ENCODE assay signal across 22 cellular contexts in genomic region chr1:237287876-237288517, GRCh38.
DNase-seq lines count a peak whose midpoint lies in the region; ATAC-seq lines count a peak whose summit lies in the region.
"Had no signal": no experiment of that assay in that cellular context is flagged by ENCODE, and none has a peak within 500 bp of the region (broad histone marks: within the 10 kb centered on the region; RNA-seq: fewer than 3 reads in every experiment).

No MANE protein-coding gene starts in this region.

- CTCF ChIA-PET in activated CD4-positive, alpha-beta memory T cell treated with anti-CD3 and anti-CD28 coated beads, Interleukin-2, amount 10 ng/mL, durations not matched to agents 7 days and 5 days (lab: Charles Lee), result no interaction called here

- H3K9me3 Mint-ChIP-seq in activated CD4-positive, alpha-beta T cell treated with anti-CD3 and anti-CD28 coated beads, Interleukin-2, amount 10 ng/mL, durations not matched to agents 24 days and 14 days, result no peaks in the 10 kb centered on the region
- H3K9me3 Mint-ChIP-seq in activated CD4-positive, alpha-beta memory T cell treated with anti-CD3 and anti-CD28 coated beads, Interleukin-2, amount 10 ng/mL, durations not matched to agents 7 days and 5 days, result no peaks in the 10 kb centered on the region
- H3K9me3 Mint-ChIP-seq: activated CD4-positive, alpha-beta memory T cell treated with anti-CD3 and anti-CD28 coated beads for 36 hours had no signal

- POLR2A ChIA-PET in activated CD4-positive, alpha-beta memory T cell treated with anti-CD3 and anti-CD28 coated beads, Interleukin-2, amount 10 ng/mL, durations not matched to agents 7 days and 5 days (lab: Charles Lee), result no interaction called here

- H3K4me3 Mint-ChIP-seq in activated CD4-positive, alpha-beta T cell treated with anti-CD3 and anti-CD28 coated beads, Interleukin-2, amount 10 ng/mL, durations not matched to agents 24 days and 14 days, result no peak overlapping the region
- H3K4me3 Mint-ChIP-seq in activated CD4-positive, alpha-beta memory T cell treated with anti-CD3 and anti-CD28 coated beads, Interleukin-2, amount 10 ng/mL, durations not matched to agents 7 days and 5 days, result no peak overlapping the region
- H3K4me3 Mint-ChIP-seq: activated CD4-positive, alpha-beta memory T cell treated with anti-CD3 and anti-CD28 coated beads for 36 hours; activated naive CD4-positive, alpha-beta T cell treated with anti-CD3 and anti-CD28 coated beads for 36 hours; stimulated activated memory B cell treated with anti-CD40 and anti-IgM and Interleukin-4, amounts not matched to agents 10 μg/mL and 1 μg/mL and 100 μg/mL, for 72 hours; T-cell had no signal

- ATAC-seq in GM21825 (IDR thresholded peaks at IDR 0.05; ENCODE audit: unreplicated experiment), result no peak
- ATAC-seq: lower lobe of right lung; stimulated activated memory B cell treated with anti-CD40 and anti-IgM and Interleukin-4, amounts not matched to agents 10 μg/mL and 1 μg/mL and 100 μg/mL, for 72 hours; T-cell had no signal

- intact Hi-C loops in activated CD4-positive, alpha-beta T cell treated with anti-CD3 and anti-CD28 coated beads, Interleukin-2, amount 10 ng/mL, durations not matched to agents 24 days and 14 days (cut with micrococcal nuclease), result no loop called here

- H3K27ac Mint-ChIP-seq in activated CD4-positive, alpha-beta T cell treated with anti-CD3 and anti-CD28 coated beads, Interleukin-2, amount 10 ng/mL, durations not matched to agents 24 days and 14 days, result no peak overlapping the region
- H3K27ac Mint-ChIP-seq in activated CD4-positive, alpha-beta memory T cell treated with anti-CD3 and anti-CD28 coated beads, Interleukin-2, amount 10 ng/mL, durations not matched to agents 7 days and 5 days, result no peak overlapping the region
- H3K27ac Mint-ChIP-seq: activated CD4-positive, alpha-beta memory T cell treated with anti-CD3 and anti-CD28 coated beads for 36 hours; activated naive CD4-positive, alpha-beta T cell treated with anti-CD3 and anti-CD28 coated beads for 36 hours; stimulated activated memory B cell treated with anti-CD40 and anti-IgM and Interleukin-4, amounts not matched to agents 10 μg/mL and 1 μg/mL and 100 μg/mL, for 72 hours; T-cell had no signal

- H3K4me1 Mint-ChIP-seq in activated CD4-positive, alpha-beta T cell treated with anti-CD3 and anti-CD28 coated beads, Interleukin-2, amount 10 ng/mL, durations not matched to agents 24 days and 14 days, result no peaks in the 10 kb centered on the region
- H3K4me1 Mint-ChIP-seq in activated CD4-positive, alpha-beta memory T cell treated with anti-CD3 and anti-CD28 coated beads, Interleukin-2, amount 10 ng/mL, durations not matched to agents 7 days and 5 days, result no peaks in the 10 kb centered on the region
- H3K4me1 Mint-ChIP-seq: stimulated activated memory B cell treated with anti-CD40 and anti-IgM and Interleukin-4, amounts not matched to agents 10 μg/mL and 1 μg/mL and 100 μg/mL, for 72 hours; T-cell had no signal

- H3K36me3 Mint-ChIP-seq in activated CD4-positive, alpha-beta T cell treated with anti-CD3 and anti-CD28 coated beads, Interleukin-2, amount 10 ng/mL, durations not matched to agents 24 days and 14 days (ENCODE audit: low read depth), result no peaks in the 10 kb centered on the region
- H3K36me3 Mint-ChIP-seq in activated CD4-positive, alpha-beta memory T cell treated with anti-CD3 and anti-CD28 coated beads, Interleukin-2, amount 10 ng/mL, durations not matched to agents 7 days and 5 days (ENCODE audit: low read depth), result no peaks in the 10 kb centered on the region
- H3K36me3 Mint-ChIP-seq: activated CD4-positive, alpha-beta memory T cell treated with anti-CD3 and anti-CD28 coated beads for 36 hours; stimulated activated memory B cell treated with anti-CD40 and anti-IgM and Interleukin-4, amounts not matched to agents 10 μg/mL and 1 μg/mL and 100 μg/mL, for 72 hours; T-cell had no signal

- no peaks in the 10 kb centered on the region for H3K27me3 Mint-ChIP-seq in activated CD4-positive, alpha-beta T cell treated with anti-CD3 and anti-CD28 coated beads, Interleukin-2, amount 10 ng/mL, durations not matched to agents 24 days and 14 days
- no peaks in the 10 kb centered on the region for H3K27me3 Mint-ChIP-seq in activated CD4-positive, alpha-beta memory T cell treated with anti-CD3 and anti-CD28 coated beads, Interleukin-2, amount 10 ng/mL, durations not matched to agents 7 days and 5 days

- DNase-seq in activated CD4-positive, alpha-beta T cell treated with anti-CD3 and anti-CD28 coated beads, Interleukin-2, amount 10 ng/mL, durations not matched to agents 24 days and 14 days, result peak; percentile 29
- DNase-seq in activated CD4-positive, alpha-beta T cell treated with anti-CD3 and anti-CD28 coated beads for 48 hours, result no peak
- DNase-seq in NCI-H1092 treated with DMSO at 0.1 percent for 48 hours (lab: John Stamatoyannopoulos, UW) (peak; percentile 27), cerebellum (ENCODE audit: low spot score) (peak; percentile 22), iPS-NIHi11 (ENCODE audit: low spot score) (peak; percentile 5), CD1c-positive myeloid dendritic cell (ENCODE audit: extremely low spot score) (no peak)
- no peak for DNase-seq in activated CD4-positive, alpha-beta memory T cell treated with anti-CD3 and anti-CD28 coated beads, Interleukin-2, amount 10 ng/mL, durations not matched to agents 7 days and 5 days
- DNase-seq: ACHN; activated CD4-positive, alpha-beta memory T cell treated with anti-CD3 and anti-CD28 coated beads for 36 hours; activated naive CD4-positive, alpha-beta T cell treated with anti-CD3 and anti-CD28 coated beads for 36 hours; cerebellar nuclear complex; DMS79; effector CD8-positive, alpha-beta T cell; esophagus squamous epithelium; Karpas-422; lower lobe of right lung; NCI-H1105 treated with DMSO at 0.1 percent for 48 hours; NCI-H2107; SIG-M5; T-cell had no signal

Comparison
In these comparisons a context has a peak if more than half of its experiments do, and no peak if none do; other contexts are left out.
1. DNase-seq: peak in activated CD4-positive, alpha-beta T cell treated with anti-CD3 and anti-CD28 coated beads, Interleukin-2, amount 10 ng/mL, durations not matched to agents 24 days and 14 days (single experiment), NCI-H1092 treated with DMSO at 0.1 percent for 48 hours (single experiment), cerebellum (single experiment) and iPS-NIHi11 (single experiment); none in activated CD4-positive, alpha-beta T cell treated with anti-CD3 and anti-CD28 coated beads for 48 hours (single experiment), CD1c-positive myeloid dendritic cell (single experiment) and activated CD4-positive, alpha-beta memory T cell treated with anti-CD3 and anti-CD28 coated beads, Interleukin-2, amount 10 ng/mL, durations not matched to agents 7 days and 5 days (single experiment).